ENCODE assay signal across 1 cellular context in genomic region chr3:172309059-172309458, GRCh38.
TF ChIP-seq lines count a peak whose summit lies in the region.

No MANE protein-coding gene starts in this region.

TF ChIP-seq in GM23338, 12 proteins besides CTCF, POLR2A, EP300 and RAD21 (continued from another document):
- TF ChIP-seq, protein P1, sequence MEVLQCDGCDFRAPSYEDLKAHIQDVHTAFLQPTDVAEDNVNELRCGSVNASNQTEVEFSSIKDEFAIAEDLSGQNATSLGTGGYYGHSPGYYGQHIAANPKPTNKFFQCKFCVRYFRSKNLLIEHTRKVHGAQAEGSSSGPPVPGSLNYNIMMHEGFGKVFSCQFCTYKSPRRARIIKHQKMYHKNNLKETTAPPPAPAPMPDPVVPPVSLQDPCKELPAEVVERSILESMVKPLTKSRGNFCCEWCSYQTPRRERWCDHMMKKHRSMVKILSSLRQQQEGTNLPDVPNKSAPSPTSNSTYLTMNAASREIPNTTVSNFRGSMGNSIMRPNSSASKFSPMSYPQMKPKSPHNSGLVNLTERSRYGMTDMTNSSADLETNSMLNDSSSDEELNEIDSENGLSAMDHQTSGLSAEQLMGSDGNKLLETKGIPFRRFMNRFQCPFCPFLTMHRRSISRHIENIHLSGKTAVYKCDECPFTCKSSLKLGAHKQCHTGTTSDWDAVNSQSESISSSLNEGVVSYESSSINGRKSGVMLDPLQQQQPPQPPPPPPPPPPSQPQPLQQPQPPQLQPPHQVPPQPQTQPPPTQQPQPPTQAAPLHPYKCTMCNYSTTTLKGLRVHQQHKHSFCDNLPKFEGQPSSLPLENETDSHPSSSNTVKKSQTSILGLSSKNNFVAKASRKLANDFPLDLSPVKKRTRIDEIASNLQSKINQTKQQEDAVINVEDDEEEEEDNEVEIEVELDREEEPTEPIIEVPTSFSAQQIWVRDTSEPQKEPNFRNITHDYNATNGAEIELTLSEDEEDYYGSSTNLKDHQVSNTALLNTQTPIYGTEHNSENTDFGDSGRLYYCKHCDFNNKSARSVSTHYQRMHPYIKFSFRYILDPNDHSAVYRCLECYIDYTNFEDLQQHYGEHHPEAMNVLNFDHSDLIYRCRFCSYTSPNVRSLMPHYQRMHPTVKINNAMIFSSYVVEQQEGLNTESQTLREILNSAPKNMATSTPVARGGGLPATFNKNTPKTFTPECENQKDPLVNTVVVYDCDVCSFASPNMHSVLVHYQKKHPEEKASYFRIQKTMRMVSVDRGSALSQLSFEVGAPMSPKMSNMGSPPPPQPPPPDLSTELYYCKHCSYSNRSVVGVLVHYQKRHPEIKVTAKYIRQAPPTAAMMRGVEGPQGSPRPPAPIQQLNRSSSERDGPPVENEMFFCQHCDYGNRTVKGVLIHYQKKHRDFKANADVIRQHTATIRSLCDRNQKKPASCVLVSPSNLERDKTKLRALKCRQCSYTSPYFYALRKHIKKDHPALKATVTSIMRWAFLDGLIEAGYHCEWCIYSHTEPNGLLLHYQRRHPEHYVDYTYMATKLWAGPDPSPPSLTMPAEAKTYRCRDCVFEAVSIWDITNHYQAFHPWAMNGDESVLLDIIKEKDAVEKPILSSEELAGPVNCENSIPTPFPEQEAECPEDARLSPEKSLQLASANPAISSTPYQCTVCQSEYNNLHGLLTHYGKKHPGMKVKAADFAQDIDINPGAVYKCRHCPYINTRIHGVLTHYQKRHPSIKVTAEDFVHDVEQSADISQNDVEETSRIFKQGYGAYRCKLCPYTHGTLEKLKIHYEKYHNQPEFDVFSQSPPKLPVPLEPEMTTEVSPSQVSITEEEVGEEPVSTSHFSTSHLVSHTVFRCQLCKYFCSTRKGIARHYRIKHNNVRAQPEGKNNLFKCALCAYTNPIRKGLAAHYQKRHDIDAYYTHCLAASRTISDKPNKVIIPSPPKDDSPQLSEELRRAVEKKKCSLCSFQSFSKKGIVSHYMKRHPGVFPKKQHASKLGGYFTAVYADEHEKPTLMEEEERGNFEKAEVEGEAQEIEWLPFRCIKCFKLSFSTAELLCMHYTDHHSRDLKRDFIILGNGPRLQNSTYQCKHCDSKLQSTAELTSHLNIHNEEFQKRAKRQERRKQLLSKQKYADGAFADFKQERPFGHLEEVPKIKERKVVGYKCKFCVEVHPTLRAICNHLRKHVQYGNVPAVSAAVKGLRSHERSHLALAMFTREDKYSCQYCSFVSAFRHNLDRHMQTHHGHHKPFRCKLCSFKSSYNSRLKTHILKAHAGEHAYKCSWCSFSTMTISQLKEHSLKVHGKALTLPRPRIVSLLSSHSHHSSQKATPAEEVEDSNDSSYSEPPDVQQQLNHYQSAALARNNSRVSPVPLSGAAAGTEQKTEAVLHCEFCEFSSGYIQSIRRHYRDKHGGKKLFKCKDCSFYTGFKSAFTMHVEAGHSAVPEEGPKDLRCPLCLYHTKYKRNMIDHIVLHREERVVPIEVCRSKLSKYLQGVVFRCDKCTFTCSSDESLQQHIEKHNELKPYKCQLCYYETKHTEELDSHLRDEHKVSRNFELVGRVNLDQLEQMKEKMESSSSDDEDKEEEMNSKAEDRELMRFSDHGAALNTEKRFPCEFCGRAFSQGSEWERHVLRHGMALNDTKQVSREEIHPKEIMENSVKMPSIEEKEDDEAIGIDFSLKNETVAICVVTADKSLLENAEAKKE (CRISPR knock-in tag; IDR thresholded peaks at IDR 0.05): no peak
- TF ChIP-seq NANOG (IDR thresholded peaks at IDR 0.05; ENCODE audit: borderline replicate concordance) (no peak), EZH2phosphoT487 (IDR thresholded peaks at IDR 0.05; ENCODE audit: unreplicated experiment) (no peak), REST (IDR thresholded peaks at IDR 0.05; ENCODE audit: unreplicated experiment) (no peak)
- TF ChIP-seq, protein P2, sequence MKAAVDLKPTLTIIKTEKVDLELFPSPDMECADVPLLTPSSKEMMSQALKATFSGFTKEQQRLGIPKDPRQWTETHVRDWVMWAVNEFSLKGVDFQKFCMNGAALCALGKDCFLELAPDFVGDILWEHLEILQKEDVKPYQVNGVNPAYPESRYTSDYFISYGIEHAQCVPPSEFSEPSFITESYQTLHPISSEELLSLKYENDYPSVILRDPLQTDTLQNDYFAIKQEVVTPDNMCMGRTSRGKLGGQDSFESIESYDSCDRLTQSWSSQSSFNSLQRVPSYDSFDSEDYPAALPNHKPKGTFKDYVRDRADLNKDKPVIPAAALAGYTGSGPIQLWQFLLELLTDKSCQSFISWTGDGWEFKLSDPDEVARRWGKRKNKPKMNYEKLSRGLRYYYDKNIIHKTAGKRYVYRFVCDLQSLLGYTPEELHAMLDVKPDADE (IDR thresholded peaks at IDR 0.05): no peak
